Comparison of ENCODE assay signal across 1 cellular context in the genomic region with DNA sequence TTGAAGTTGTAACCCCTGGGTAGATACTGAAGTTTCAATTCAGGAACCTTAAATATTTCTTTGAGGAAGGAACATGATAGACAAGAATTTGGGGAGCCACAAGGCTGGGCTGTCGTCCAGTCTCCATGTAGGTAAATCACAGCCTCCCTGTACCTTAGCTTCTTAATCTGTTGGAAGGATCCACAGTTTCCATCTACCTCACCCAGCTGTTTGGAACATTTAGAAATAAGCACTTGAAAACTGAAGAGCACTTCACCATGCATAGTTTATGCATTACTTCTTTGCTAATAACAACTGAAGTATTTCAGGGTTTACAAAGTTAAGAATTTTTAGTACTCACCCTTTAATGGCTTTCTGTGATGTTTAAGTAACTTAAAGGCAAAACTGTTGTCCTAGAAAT.
TF ChIP-seq lines count a peak whose summit lies in the region.

No MANE protein-coding gene starts in this region.

TF ChIP-seq in GM12878, 131 proteins besides CTCF, POLR2A, EP300 and RAD21:
- TF ChIP-seq RBBP5 (conservative IDR thresholded peaks at IDR 0.05): no peak
- no peak for TF ChIP-seq ZNF217 (IDR thresholded peaks at IDR 0.05)
- no peak for TF ChIP-seq EZH2 (IDR thresholded peaks at IDR 0.05; ENCODE audit: borderline replicate concordance, control insufficient read depth, low read depth, low read length)
- TF ChIP-seq HDGF (IDR thresholded peaks at IDR 0.05): no peak
- no peak for TF ChIP-seq EED (IDR thresholded peaks at IDR 0.05; ENCODE audit: low read depth)
- TF ChIP-seq, protein P1, sequence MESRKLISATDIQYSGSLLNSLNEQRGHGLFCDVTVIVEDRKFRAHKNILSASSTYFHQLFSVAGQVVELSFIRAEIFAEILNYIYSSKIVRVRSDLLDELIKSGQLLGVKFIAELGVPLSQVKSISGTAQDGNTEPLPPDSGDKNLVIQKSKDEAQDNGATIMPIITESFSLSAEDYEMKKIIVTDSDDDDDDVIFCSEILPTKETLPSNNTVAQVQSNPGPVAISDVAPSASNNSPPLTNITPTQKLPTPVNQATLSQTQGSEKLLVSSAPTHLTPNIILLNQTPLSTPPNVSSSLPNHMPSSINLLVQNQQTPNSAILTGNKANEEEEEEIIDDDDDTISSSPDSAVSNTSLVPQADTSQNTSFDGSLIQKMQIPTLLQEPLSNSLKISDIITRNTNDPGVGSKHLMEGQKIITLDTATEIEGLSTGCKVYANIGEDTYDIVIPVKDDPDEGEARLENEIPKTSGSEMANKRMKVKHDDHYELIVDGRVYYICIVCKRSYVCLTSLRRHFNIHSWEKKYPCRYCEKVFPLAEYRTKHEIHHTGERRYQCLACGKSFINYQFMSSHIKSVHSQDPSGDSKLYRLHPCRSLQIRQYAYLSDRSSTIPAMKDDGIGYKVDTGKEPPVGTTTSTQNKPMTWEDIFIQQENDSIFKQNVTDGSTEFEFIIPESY (IDR thresholded peaks at IDR 0.05): no peak
- TF ChIP-seq ZZZ3 (IDR thresholded peaks at IDR 0.05; ENCODE audit: control insufficient read depth, insufficient read length, low read depth): no peak
- TF ChIP-seq GABPA (IDR thresholded peaks at IDR 0.05; ENCODE audit: low read depth): no peak
- no peak for TF ChIP-seq SREBF1 (IDR thresholded peaks at IDR 0.05; ENCODE audit: low read length)
- TF ChIP-seq E4F1 (IDR thresholded peaks at IDR 0.05; ENCODE audit: borderline replicate concordance, partially characterized antibody): no peak
- TF ChIP-seq HDAC2 (IDR thresholded peaks at IDR 0.05): no peak
- TF ChIP-seq ZNF622 (IDR thresholded peaks at IDR 0.05): no peak
- no peak for TF ChIP-seq DPF2 (IDR thresholded peaks at IDR 0.05)
- no peak for TF ChIP-seq ASH2L (IDR thresholded peaks at IDR 0.05; ENCODE audit: borderline replicate concordance, low read depth)
- TF ChIP-seq ATF3 (IDR thresholded peaks at IDR 0.05; ENCODE audit: borderline replicate concordance, extremely low read depth, low read depth, low read length): no peak
- TF ChIP-seq TARDBP (IDR thresholded peaks at IDR 0.05; ENCODE audit: borderline replicate concordance): no peak
TF ChIP-seq in GM12878: peak in this region for 0.
